ENCODE assay signal across 12 cellular contexts in the genomic region with DNA sequence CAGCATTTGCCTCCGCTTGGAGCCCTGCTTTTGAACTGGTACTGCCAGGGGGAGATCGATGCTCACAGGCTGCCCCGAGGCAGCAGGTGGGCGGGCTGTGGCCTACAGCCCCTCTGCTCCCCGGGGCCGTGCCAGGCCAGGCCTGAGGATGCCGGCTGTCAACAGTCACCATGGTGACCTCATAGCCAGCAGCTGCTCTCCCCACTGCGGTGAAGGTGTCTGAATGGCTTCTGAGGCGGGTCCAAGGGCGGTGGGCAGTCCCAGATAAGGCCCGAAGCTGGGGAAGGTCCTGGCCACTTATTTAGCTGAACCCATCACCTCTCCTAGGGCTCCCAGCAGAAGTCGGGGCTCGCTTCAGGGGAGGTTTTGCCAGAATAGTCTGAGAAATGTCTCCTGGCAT.
A peak's percentile ranks its signal among the peaks of the same experiment; 100 is the strongest.
DNase-seq lines count a peak whose midpoint lies in the region; ATAC-seq, FAIRE-seq and TF ChIP-seq lines count a peak whose summit lies in the region.
"Had no signal": no experiment of that assay in that cellular context is flagged by ENCODE, and none has a peak within 500 bp of the region (broad histone marks: within the 10 kb centered on the region; RNA-seq: fewer than 3 reads in every experiment).

No MANE protein-coding gene starts in this region.

- H3K27ac ChIP-seq in breast epithelium (peak overlapping the region; percentile 16 to 49), aorta (ENCODE audit: low read depth in 1 of 2, low read length in 2 of 2) (no peak overlapping the region)

- H3K9me3 ChIP-seq in breast epithelium (no peaks in the 10 kb centered on the region), aorta (ENCODE audit: control insufficient read depth, low read length) (no peaks in the 10 kb centered on the region)
- H3K9me3 ChIP-seq: spleen had no signal

- TF ChIP-seq POLR2A in breast epithelium (IDR thresholded peaks at IDR 0.05): no peak

- POLR2A ChIA-PET in MCF 10A (lab: Yijun Ruan, JAX): no interaction called here

- H3K36me3 Mint-ChIP-seq in MCF 10A (ENCODE audit: insufficient read depth, unreplicated experiment) (no peaks in the 10 kb centered on the region), glutamatergic neuron (ENCODE audit: unreplicated experiment) (no peaks in the 10 kb centered on the region)
- H3K36me3 Mint-ChIP-seq: activated CD4-positive, alpha-beta memory T cell treated with anti-CD3 and anti-CD28 coated beads for 36 hours; activated naive CD8-positive, alpha-beta T cell had no signal

- H3K27me3 ChIP-seq in breast epithelium (no peaks in the 10 kb centered on the region), aorta (ENCODE audit: control insufficient read depth in 1 of 2, insufficient read depth in 2 of 2, low read length in 1 of 2) (no peaks in the 10 kb centered on the region)
- H3K27me3 ChIP-seq: spleen had no signal

- CTCF ChIA-PET in MCF 10A (lab: Yijun Ruan, JAX): no interaction called here

- FAIRE-seq in urothelium cell line (lab: Jason Lieb, UNC): peak; percentile 80

- H3K4me1 Mint-ChIP-seq in MCF 10A (ENCODE audit: insufficient read depth, unreplicated experiment): peaks cover 7% of the 10 kb centered on the region
- peaks cover 50% of the 10 kb centered on the region for H3K4me1 Mint-ChIP-seq in glutamatergic neuron (ENCODE audit: low read depth, unreplicated experiment)

- H3K9me3 Mint-ChIP-seq in MCF 10A (ENCODE audit: unreplicated experiment): no peaks in the 10 kb centered on the region
- peaks cover 15% of the 10 kb centered on the region for H3K9me3 Mint-ChIP-seq in glutamatergic neuron (ENCODE audit: unreplicated experiment)
- H3K9me3 Mint-ChIP-seq: activated CD4-positive, alpha-beta memory T cell treated with anti-CD3 and anti-CD28 coated beads for 36 hours had no signal

- H3K36me3 ChIP-seq in breast epithelium (no peaks in the 10 kb centered on the region), aorta (ENCODE audit: control insufficient read depth in 1 of 2, insufficient read depth in 2 of 2, low read length in 1 of 2) (no peaks in the 10 kb centered on the region)
- H3K36me3 ChIP-seq: spleen had no signal

- H3K4me3 Mint-ChIP-seq in MCF 10A (ENCODE audit: unreplicated experiment) (no peak overlapping the region), glutamatergic neuron (ENCODE audit: unreplicated experiment) (peak overlapping the region; percentile 58)
- H3K4me3 Mint-ChIP-seq: activated CD4-positive, alpha-beta memory T cell treated with anti-CD3 and anti-CD28 coated beads for 36 hours; activated naive CD8-positive, alpha-beta T cell had no signal

- WGBS in aorta, 2 donors: 34 to 36% methylated on average over 13 of the region's 13 CpGs

- ATAC-seq in esophagus mucosa (no peak), aorta (ENCODE audit: low FRiP score) (no peak), omental fat pad (ENCODE audit: low FRiP score) (no peak)

- DNase-seq in breast epithelium (ENCODE audit: low spot score in 2 of 2) (no peak), MCF 10A (ENCODE audit: unreplicated experiment) (no peak), NCI-H69 (lab: John Stamatoyannopoulos, UW) (peak; percentile 90), glutamatergic neuron (peak; percentile 87), urothelium cell line (ENCODE audit: low spot score) (no peak), aorta (no peak), omental fat pad (ENCODE audit: low spot score) (no peak)
- DNase-seq: activated CD4-positive, alpha-beta memory T cell treated with anti-CD3 and anti-CD28 coated beads for 36 hours; NCI-H526 had no signal

- no peaks in the 10 kb centered on the region for H3K27me3 Mint-ChIP-seq in MCF 10A (ENCODE audit: insufficient read depth, unreplicated experiment)
- H3K27me3 Mint-ChIP-seq in glutamatergic neuron (ENCODE audit: unreplicated experiment): peaks cover 2% of the 10 kb centered on the region
- H3K27me3 Mint-ChIP-seq: activated CD4-positive, alpha-beta memory T cell treated with anti-CD3 and anti-CD28 coated beads for 36 hours; activated naive CD8-positive, alpha-beta T cell had no signal

- H3K27ac Mint-ChIP-seq in MCF 10A (ENCODE audit: low read depth, unreplicated experiment) (no peak overlapping the region), glutamatergic neuron (ENCODE audit: unreplicated experiment) (peak overlapping the region; percentile 96)
- H3K27ac Mint-ChIP-seq: activated CD4-positive, alpha-beta memory T cell treated with anti-CD3 and anti-CD28 coated beads for 36 hours; activated naive CD8-positive, alpha-beta T cell had no signal

- intact Hi-C loops in breast epithelium (cut with DNase I; ENCODE audit: low total_unique reads) (no loop called here), MCF 10A (cut with micrococcal nuclease) (no loop called here), aorta (cut with DNase I) (no loop called here)

- H3K4me3 ChIP-seq in breast epithelium (no peak overlapping the region), aorta (ENCODE audit: low read length in 2 of 2) (no peak overlapping the region)
- H3K4me3 ChIP-seq: spleen had no signal

- no TSS peak for BruUV-seq in MCF 10A (replicated peaks; lab: Mats Ljungman, UMichigan)

- H3K4me1 ChIP-seq in breast epithelium: peaks cover 0 to 3% of the 10 kb centered on the region in 2 donors
- H3K4me1 ChIP-seq in aorta (ENCODE audit: control insufficient read depth in 1 of 2, insufficient read depth in 2 of 2, low read length in 2 of 2): peaks cover 0 to 3% of the 10 kb centered on the region in 2 donors

- TF ChIP-seq CTCF in breast epithelium (IDR thresholded peaks at IDR 0.05) (no peak), MCF 10A (IDR thresholded peaks at IDR 0.05; ENCODE audit: unreplicated experiment) (no peak), glutamatergic neuron (IDR thresholded peaks at IDR 0.05; ENCODE audit: partially characterized antibody, unreplicated experiment) (no peak), omental fat pad (IDR thresholded peaks at IDR 0.05) (no peak)

Comparison
In these comparisons a context has a peak if more than half of its experiments do, and no peak if none do; other contexts are left out.
1. DNase-seq: peak in NCI-H69 (single experiment) and glutamatergic neuron (single experiment); none in breast epithelium (0 of 2), MCF 10A (single experiment), urothelium cell line (single experiment), aorta (0 of 2) and omental fat pad (single experiment).
2. H3K27ac ChIP-seq: peak in breast epithelium (2 of 2); none in aorta (0 of 2).